ENCODE assay signal across 11 cellular contexts in the genomic region with DNA sequence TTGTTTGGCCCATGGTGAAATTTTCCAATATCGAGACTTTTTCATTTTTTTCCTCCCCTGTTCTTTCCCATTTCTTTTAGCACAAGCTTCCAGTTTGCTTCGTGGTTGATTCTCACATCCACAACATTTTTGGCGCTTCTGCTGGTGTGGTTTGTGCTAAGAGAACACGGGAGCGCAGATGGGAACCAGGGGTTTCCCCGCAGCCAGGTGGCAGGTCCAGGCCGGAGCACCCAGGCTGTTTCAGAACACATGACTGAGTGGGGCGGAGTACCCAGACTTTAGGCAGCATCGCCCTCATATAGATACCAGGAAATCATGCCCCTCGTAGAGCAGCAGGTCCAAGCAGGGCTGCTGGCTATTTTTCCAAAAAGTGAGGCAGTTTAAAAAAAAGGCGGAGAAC. TPM values are rescaled to one million over a fixed set of nuclear protein-coding genes. Genes with fewer than 3 reads are reported as not detected.
DNase-seq lines count a peak whose midpoint lies in the region; ATAC-seq and TF ChIP-seq lines count a peak whose summit lies in the region.
"Had no signal": no experiment of that assay in that cellular context is flagged by ENCODE, and none has a peak within 500 bp of the region (broad histone marks: within the 10 kb centered on the region; RNA-seq: fewer than 3 reads in every experiment).

No MANE protein-coding gene starts in this region.

- no peak overlapping the region for H3K27ac ChIP-seq in GM23338 (ENCODE audit: low read depth)
- peak overlapping the region; percentile 61 for H3K27ac ChIP-seq in adipose tissue (ENCODE audit: low read depth, low read length)
- H3K27ac ChIP-seq in heart right ventricle = peak overlapping the region; percentile 32 to 87 (median 82)
- H3K27ac ChIP-seq in CD4-positive, alpha-beta memory T cell (ENCODE audit: low read depth, low read length) = no peak overlapping the region

- H3K36me3 ChIP-seq in GM23338 (ENCODE audit: insufficient read depth) = no peaks in the 10 kb centered on the region
- no peaks in the 10 kb centered on the region for H3K36me3 ChIP-seq in heart right ventricle
- H3K36me3 ChIP-seq in skeletal muscle satellite cell (ENCODE audit: insufficient read depth, low read length) = no peaks in the 10 kb centered on the region
- peaks cover 3% of the 10 kb centered on the region for H3K36me3 ChIP-seq in CD4-positive, alpha-beta memory T cell (ENCODE audit: insufficient read depth, low read length)

- H3K4me1 Mint-ChIP-seq in GM23338 = peaks cover 7% of the 10 kb centered on the region
- peaks cover 22% of the 10 kb centered on the region for H3K4me1 Mint-ChIP-seq in activated T-helper 1 cell treated with anti-CD3 and anti-CD28 coated beads, Interleukin-12 subunit alpha, Interleukin-12 subunit beta, Interleukin-2, Interleukin-4 antibody, amounts not matched to agents 30 ng/mL and 10 ng/mL and 1 ng/mL, durations not matched to agents 14 hours and 24 hours and 36 hours (ENCODE audit: low read depth)
- peaks cover 4 to 18% (median 12%) of the 10 kb centered on the region in 4 donors for H3K4me1 Mint-ChIP-seq in CD4-positive, alpha-beta memory T cell

- 0 out of 2 replicates have a peak overlapping the region, but pooled peaks have one; percentile 12 for H2AFZ ChIP-seq in GM23338

- H3K9me3 ChIP-seq in heart right ventricle = no peaks in the 10 kb centered on the region
- H3K9me3 ChIP-seq in skeletal muscle satellite cell (replicated peaks; ENCODE audit: low read length) = no peaks in the 10 kb centered on the region
- H3K9me3 ChIP-seq in CD4-positive, alpha-beta memory T cell (ENCODE audit: control insufficient read depth in 1 of 2, low read length in 2 of 2) = no peaks in the 10 kb centered on the region

- peaks cover 4% of the 10 kb centered on the region for H3K27me3 Mint-ChIP-seq in GM23338 (ENCODE audit: insufficient read depth, low read depth, poor library complexity)
- no peaks in the 10 kb centered on the region for H3K27me3 Mint-ChIP-seq in activated T-helper 1 cell treated with anti-CD3 and anti-CD28 coated beads, Interleukin-12 subunit alpha, Interleukin-12 subunit beta, Interleukin-2, Interleukin-4 antibody, amounts not matched to agents 30 ng/mL and 10 ng/mL and 1 ng/mL, durations not matched to agents 14 hours and 24 hours and 36 hours (ENCODE audit: insufficient read depth)
- H3K27me3 Mint-ChIP-seq in CD4-positive, alpha-beta memory T cell = no peaks in the 10 kb centered on the region
- H3K27me3 Mint-ChIP-seq: activated naive CD4-positive, alpha-beta T cell treated with anti-CD3 and anti-CD28 coated beads, Interleukin-2, amount 10 ng/mL, durations not matched to agents 7 days and 5 days had no signal

- no peaks in the 10 kb centered on the region for H3K9me2 ChIP-seq in GM23338 (ENCODE audit: insufficient read depth)

- no peak; a peak in 1 of 4 replicates for TF ChIP-seq CTCF in GM23338 (conservative IDR thresholded peaks at IDR 0.05; ENCODE audit: low read depth in 2 of 2)
- TF ChIP-seq CTCF in heart right ventricle (IDR thresholded peaks at IDR 0.05) = peak in 1 of 9 donors; percentile 15

- H3K27me3 ChIP-seq in GM23338 (ENCODE audit: insufficient read depth) (no peaks in the 10 kb centered on the region), heart right ventricle (no peaks in the 10 kb centered on the region), skeletal muscle satellite cell (ENCODE audit: control insufficient read depth, insufficient read depth, low read length) (no peaks in the 10 kb centered on the region)
- no peaks in the 10 kb centered on the region for H3K27me3 ChIP-seq in CD4-positive, alpha-beta memory T cell (ENCODE audit: insufficient read depth, low read length)

- ATAC-seq in GM23338 (peak; percentile 10; the same call in 2 of the 3 replicates), heart right ventricle (peak in 5 of 8 donors; percentile 35 to 62 (median 46)), HG02973 (IDR thresholded peaks at IDR 0.05; ENCODE audit: unreplicated experiment) (no peak), HG03457 (IDR thresholded peaks at IDR 0.05; ENCODE audit: unreplicated experiment) (no peak)

- no peak overlapping the region for H3K4me3 ChIP-seq in GM23338
- H3K4me3 ChIP-seq in heart right ventricle = peak overlapping the region in 5 of 10 donors; percentile 14 to 42 (median 33)
- no peak overlapping the region for H3K4me3 ChIP-seq in skeletal muscle satellite cell (ENCODE audit: low read length)
- no peak overlapping the region for H3K4me3 ChIP-seq in CD4-positive, alpha-beta memory T cell (ENCODE audit: low read length in 2 of 2)

- no peaks in the 10 kb centered on the region for H3K36me3 Mint-ChIP-seq in GM23338 (ENCODE audit: low read depth)
- peaks cover 36% of the 10 kb centered on the region for H3K36me3 Mint-ChIP-seq in activated T-helper 1 cell treated with anti-CD3 and anti-CD28 coated beads, Interleukin-12 subunit alpha, Interleukin-12 subunit beta, Interleukin-2, Interleukin-4 antibody, amounts not matched to agents 30 ng/mL and 10 ng/mL and 1 ng/mL, durations not matched to agents 14 hours and 24 hours and 36 hours (ENCODE audit: low read depth)
- peaks cover 27 to 36% of the 10 kb centered on the region in 2 donors for H3K36me3 Mint-ChIP-seq in CD4-positive, alpha-beta memory T cell

- H3F3A ChIP-seq in GM23338 (replicated peaks; ENCODE audit: low read depth) = no peaks in the 10 kb centered on the region

- POLR2A ChIA-PET in CD4-positive, alpha-beta memory T cell (lab: Charles Lee; ENCODE audit: partially characterized antibody) = interaction anchor here (1.1 to 1.2 kb wide), 2 partner anchors 10 to 263 kb away, joined by 3 read pairs; no protein-coding TSS in a partner anchor

- CTCF ChIA-PET in CD4-positive, alpha-beta memory T cell (lab: Charles Lee; ENCODE audit: partially characterized antibody) = interaction anchor here (0.6 to 3.3 kb wide), 11 partner anchors 12 to 267 kb away, joined by 3 to 19 read pairs (median 3); no protein-coding TSS in a partner anchor

- H3K79me2 ChIP-seq in GM23338 (replicated peaks; ENCODE audit: insufficient read depth) = no peaks in the 10 kb centered on the region

- H3K9ac ChIP-seq in skeletal muscle satellite cell (ENCODE audit: low read depth, low read length) = no peak overlapping the region

- H3K4me3 Mint-ChIP-seq in GM23338 = no peak overlapping the region
- no peak overlapping the region for H3K4me3 Mint-ChIP-seq in activated T-helper 1 cell treated with anti-CD3 and anti-CD28 coated beads, Interleukin-12 subunit alpha, Interleukin-12 subunit beta, Interleukin-2, Interleukin-4 antibody, amounts not matched to agents 30 ng/mL and 10 ng/mL and 1 ng/mL, durations not matched to agents 14 hours and 24 hours and 36 hours
- no peak overlapping the region for H3K4me3 Mint-ChIP-seq in CD4-positive, alpha-beta memory T cell
- H3K4me3 Mint-ChIP-seq: activated naive CD4-positive, alpha-beta T cell treated with anti-CD3 and anti-CD28 coated beads, Interleukin-2, amount 10 ng/mL, durations not matched to agents 7 days and 5 days had no signal

- H3K27ac Mint-ChIP-seq in GM23338 = no peak overlapping the region
- H3K27ac Mint-ChIP-seq in activated T-helper 1 cell treated with anti-CD3 and anti-CD28 coated beads, Interleukin-12 subunit alpha, Interleukin-12 subunit beta, Interleukin-2, Interleukin-4 antibody, amounts not matched to agents 30 ng/mL and 10 ng/mL and 1 ng/mL, durations not matched to agents 14 hours and 24 hours and 36 hours = no peak overlapping the region
- no peak overlapping the region for H3K27ac Mint-ChIP-seq in CD4-positive, alpha-beta memory T cell
- H3K27ac Mint-ChIP-seq: activated naive CD4-positive, alpha-beta T cell treated with anti-CD3 and anti-CD28 coated beads, Interleukin-2, amount 10 ng/mL, durations not matched to agents 7 days and 5 days had no signal

- no peaks in the 10 kb centered on the region for H4K20me1 ChIP-seq in GM23338 (replicated peaks; ENCODE audit: insufficient read depth)

- H3K9me3 Mint-ChIP-seq in GM23338 = no peaks in the 10 kb centered on the region
- no peaks in the 10 kb centered on the region for H3K9me3 Mint-ChIP-seq in activated T-helper 1 cell treated with anti-CD3 and anti-CD28 coated beads, Interleukin-12 subunit alpha, Interleukin-12 subunit beta, Interleukin-2, Interleukin-4 antibody, amounts not matched to agents 30 ng/mL and 10 ng/mL and 1 ng/mL, durations not matched to agents 14 hours and 24 hours and 36 hours
- H3K9me3 Mint-ChIP-seq in CD4-positive, alpha-beta memory T cell = no peaks in the 10 kb centered on the region
- H3K9me3 Mint-ChIP-seq: activated naive CD4-positive, alpha-beta T cell treated with anti-CD3 and anti-CD28 coated beads, Interleukin-2, amount 10 ng/mL, durations not matched to agents 7 days and 5 days had no signal

- H3K4me2 ChIP-seq in GM23338 (no peak overlapping the region), skeletal muscle satellite cell (ENCODE audit: low read length) (peak overlapping the region; percentile 61)

- DNase-seq in GM23338 (ENCODE audit: low spot score) = no peak
- DNase-seq in heart right ventricle = no peak
- DNase-seq in activated T-helper 1 cell treated with anti-CD3 and anti-CD28 coated beads, Interleukin-12 subunit alpha, Interleukin-12 subunit beta, Interleukin-2, Interleukin-4 antibody, amounts not matched to agents 30 ng/mL and 10 ng/mL and 1 ng/mL, durations not matched to agents 14 hours and 24 hours and 36 hours (ENCODE audit: low spot score) = no peak
- DNase-seq in CD4-positive, alpha-beta memory T cell = no peak
- DNase-seq: activated naive CD4-positive, alpha-beta T cell treated with anti-CD3 and anti-CD28 coated beads, Interleukin-2, amount 10 ng/mL, durations not matched to agents 7 days and 5 days; COR-L47; T1000 had no signal

- intact Hi-C loops in heart right ventricle (cut with DNase I) = loop anchor here in 7 of 10 donors (1.0 to 10.0 kb wide), 8 partner anchors 64 to 427 kb away; a partner anchor contains a TSS
- intact Hi-C loops in activated T-helper 1 cell treated with anti-CD3 and anti-CD28 coated beads, Interleukin-12 subunit alpha, Interleukin-12 subunit beta, Interleukin-2, Interleukin-4 antibody, amounts not matched to agents 30 ng/mL and 10 ng/mL and 1 ng/mL, durations not matched to agents 14 hours and 24 hours and 36 hours (cut with micrococcal nuclease) = no loop called here
- intact Hi-C loops in CD4-positive, alpha-beta memory T cell (cut with micrococcal nuclease) = no loop called here

- WGBS in adipose tissue, 3 donors = 63 to 80% (median 66%) methylated on average over 11 of the region's 11 CpGs
- WGBS in heart right ventricle, 2 donors = 32 to 36% methylated on average over 11 of the region's 11 CpGs

- H3K4me1 ChIP-seq in GM23338 (ENCODE audit: insufficient read depth) = no peaks in the 10 kb centered on the region
- H3K4me1 ChIP-seq in heart right ventricle = peaks cover 17 to 53% (median 38%) of the 10 kb centered on the region in 9 donors
- peaks cover 33% of the 10 kb centered on the region for H3K4me1 ChIP-seq in skeletal muscle satellite cell (ENCODE audit: control insufficient read depth, insufficient read depth, low read length)
- peaks cover 10% of the 10 kb centered on the region for H3K4me1 ChIP-seq in CD4-positive, alpha-beta memory T cell (ENCODE audit: insufficient read depth, low read length)

RNA-seq across cellular contexts. Expression of a gene that starts 58.0 kb away (rescaled TPM):
- total RNA-seq in GM23338 (2014; rRNA removed; shearing (Covaris generic)) = 0.07 TPM in 1 of 2 replicates, not detected in the other
- polyA plus RNA-seq in GM23338 (2016; fragmentation: Nextera tagmentation; extraction: Ambion mirVana) (not detected in 2 replicates), adipose tissue (1 to 10 TPM; 1.1 to 3.9 (median 3.7) TPM), heart right ventricle (1 to 10 TPM; 8.0 to 8.4 TPM)
- 10 to 100 TPM in 3 of 10 donors, 1 to 10 TPM in 7; 3.6 to 11.9 (median 8.0) TPM for total RNA-seq in heart right ventricle
- total RNA-seq in skeletal muscle satellite cell (2012; rRNA removed) = 3.0 and 4.2 TPM in 2 replicates
- total RNA-seq in activated T-helper 1 cell treated with anti-CD3 and anti-CD28 coated beads, Interleukin-12 subunit alpha, Interleukin-12 subunit beta, Interleukin-2, Interleukin-4 antibody, amounts not matched to agents 30 ng/mL and 10 ng/mL and 1 ng/mL, durations not matched to agents 14 hours and 24 hours and 36 hours = 123 and 139 TPM in 2 replicates
- total RNA-seq in CD4-positive, alpha-beta memory T cell = 10 to 100 TPM; 22.2 to 24.3 TPM
- polyA plus RNA-seq in CD4-positive, alpha-beta memory T cell = 10 to 100 TPM; 11.9 to 13.3 TPM

Comparison
In these comparisons a context has a peak if more than half of its experiments do, and no peak if none do; other contexts are left out.
1. ATAC-seq: peak in GM23338 (single experiment) and heart right ventricle (5 of 8); none in HG02973 (single experiment) and HG03457 (single experiment).
2. H3K27ac ChIP-seq: peak in adipose tissue (single experiment) and heart right ventricle (10 of 10); none in GM23338 (single experiment) and CD4-positive, alpha-beta memory T cell (single experiment).
3. intact Hi-C loops: an anchor here in heart right ventricle (1.0 to 10.0 kb wide); none called in activated T-helper 1 cell treated with anti-CD3 and anti-CD28 coated beads, Interleukin-12 subunit alpha, Interleukin-12 subunit beta, Interleukin-2, Interleukin-4 antibody, amounts not matched to agents 30 ng/mL and 10 ng/mL and 1 ng/mL, durations not matched to agents 14 hours and 24 hours and 36 hours and CD4-positive, alpha-beta memory T cell.